36 cellular contexts compared by ENCODE assay signal in genomic region chr2:112322919-112323318, GRCh38.
"Had no signal": no experiment of that assay in that cellular context is flagged by ENCODE, and none has a peak within 500 bp of the region (broad histone marks: within the 10 kb centered on the region; RNA-seq: fewer than 3 reads in every experiment).

No MANE protein-coding gene starts in this region.

- H3K27me3 ChIP-seq: ascending aorta, cardiac muscle cell had no signal

- H3K4me3 ChIP-seq: cardiac muscle cell had no signal

- H3K4me3 Mint-ChIP-seq: activated CD4-positive, alpha-beta memory T cell treated with anti-CD3 and anti-CD28 coated beads, Interleukin-2, amount 10 ng/mL, durations not matched to agents 7 days and 5 days; activated CD4-positive, alpha-beta T cell treated with anti-CD3 and anti-CD28 coated beads for 36 hours; activated CD4-positive, alpha-beta T cell treated with anti-CD3 and anti-CD28 coated beads, Interleukin-2, amount 10 ng/mL, durations not matched to agents 7 days and 5 days; activated CD8-positive, alpha-beta memory T cell treated with anti-CD3 and anti-CD28 coated beads, Interleukin-2, amount 10 ng/mL, durations not matched to agents 7 days and 5 days; activated CD8-positive, alpha-beta T cell treated with anti-CD3 and anti-CD28 coated beads, Interleukin-2, amount 10 ng/mL, durations not matched to agents 7 days and 5 days; activated naive CD4-positive, alpha-beta T cell treated with anti-CD3 and anti-CD28 coated beads, Interleukin-2, amount 10 ng/mL, durations not matched to agents 7 days and 5 days; activated naive CD4-positive, alpha-beta T cell treated with anti-CD3 and anti-CD28 coated beads, Interleukin-2, amount 50 U/mL, for 24 hours; activated naive CD8-positive, alpha-beta T cell; activated naive CD8-positive, alpha-beta T cell treated with anti-CD3 and anti-CD28 coated beads, Interleukin-2, amount 10 ng/mL, durations not matched to agents 7 days and 5 days; activated naive CD8-positive, alpha-beta T cell treated with anti-CD3 and anti-CD28 coated beads, Interleukin-2, amount 50 U/mL, for 24 hours; activated T-cell treated with anti-CD3 and anti-CD28 coated beads, Interleukin-2, amount 50 U/mL, for 24 hours; brain; central memory CD8-positive, alpha-beta T cell; T-helper 1 cell treated with Interleukin-12 subunit alpha and Interleukin-12 subunit beta and Interleukin-4 antibody, amounts not matched to agents 30 μg/mL and 1 μg/mL, for 36 hours; T-helper 2 cell treated with Interferon-gamma antibody and Interleukin-4, amounts not matched to agents 5 μg/mL and 100 μg/mL, for 36 hours; WTC11 had no signal

- H3K4me1 Mint-ChIP-seq: activated CD4-positive, alpha-beta memory T cell treated with anti-CD3 and anti-CD28 coated beads, Interleukin-2, amount 10 ng/mL, durations not matched to agents 7 days and 5 days; activated CD4-positive, alpha-beta T cell treated with anti-CD3 and anti-CD28 coated beads for 36 hours; activated CD4-positive, alpha-beta T cell treated with anti-CD3 and anti-CD28 coated beads, Interleukin-2, amount 10 ng/mL, durations not matched to agents 7 days and 5 days; activated CD8-positive, alpha-beta memory T cell treated with anti-CD3 and anti-CD28 coated beads, Interleukin-2, amount 10 ng/mL, durations not matched to agents 7 days and 5 days; activated naive CD4-positive, alpha-beta T cell treated with anti-CD3 and anti-CD28 coated beads, Interleukin-2, amount 10 ng/mL, durations not matched to agents 7 days and 5 days; activated naive CD4-positive, alpha-beta T cell treated with anti-CD3 and anti-CD28 coated beads, Interleukin-2, amount 50 U/mL, for 24 hours; activated naive CD8-positive, alpha-beta T cell treated with anti-CD3 and anti-CD28 coated beads, Interleukin-2, amount 10 ng/mL, durations not matched to agents 7 days and 5 days; activated naive CD8-positive, alpha-beta T cell treated with anti-CD3 and anti-CD28 coated beads, Interleukin-2, amount 50 U/mL, for 24 hours; brain; central memory CD8-positive, alpha-beta T cell had no signal

- DNase-seq: activated CD4-positive, alpha-beta memory T cell treated with anti-CD3 and anti-CD28 coated beads, Interleukin-2, amount 10 ng/mL, durations not matched to agents 7 days and 5 days; activated CD4-positive, alpha-beta T cell treated with anti-CD3 and anti-CD28 coated beads for 1 hour; activated CD4-positive, alpha-beta T cell treated with anti-CD3 and anti-CD28 coated beads for 36 hours; activated CD4-positive, alpha-beta T cell treated with anti-CD3 and anti-CD28 coated beads for 48 hours; activated CD4-positive, alpha-beta T cell treated with anti-CD3 and anti-CD28 coated beads, Interleukin-2, amount 10 ng/mL, durations not matched to agents 7 days and 5 days; activated CD4-positive, alpha-beta T cell treated with anti-CD3 and anti-CD28 coated beads, Interleukin-2, amount 50 U/mL, for 48 hours; activated CD4-positive, CD25-positive, alpha-beta regulatory T cell; activated CD8-positive, alpha-beta memory T cell treated with anti-CD3 and anti-CD28 coated beads for 24 hours; activated CD8-positive, alpha-beta memory T cell treated with anti-CD3 and anti-CD28 coated beads, Interleukin-2, amount 10 ng/mL, durations not matched to agents 7 days and 5 days; activated CD8-positive, alpha-beta memory T cell treated with anti-CD3 and anti-CD28 coated beads, Interleukin-2, amount 50 U/mL, for 48 hours; activated CD8-positive, alpha-beta T cell treated with anti-CD3 and anti-CD28 coated beads, Interleukin-2, amount 10 ng/mL, durations not matched to agents 7 days and 5 days; activated effector memory CD4-positive, alpha-beta T cell treated with Interleukin-2 at 50 U/mL for 16 hours; activated gamma-delta T cell; activated naive CD4-positive, alpha-beta T cell treated with anti-CD3 and anti-CD28 coated beads, Interleukin-2, amount 10 ng/mL, durations not matched to agents 7 days and 5 days; activated naive CD4-positive, alpha-beta T cell treated with Interleukin-2 at 50 U/mL for 16 hours; activated naive CD8-positive, alpha-beta T cell treated with anti-CD3 and anti-CD28 coated beads, Interleukin-2, amount 10 ng/mL, durations not matched to agents 7 days and 5 days; activated naive CD8-positive, alpha-beta T cell treated with anti-CD3 and anti-CD28 coated beads, Interleukin-2, amount 50 U/mL, for 24 hours; activated T-cell treated with anti-CD3 and anti-CD28 coated beads, Interleukin-2, amount 50 U/mL, for 24 hours; activated T-cell treated with anti-CD3 and anti-CD28 coated beads, Interleukin-2, amount 50 U/mL, for 48 hours; amygdala; anterior cingulate cortex; cerebellar nuclear complex; T-helper 2 cell; T-helper 9 cell; WERI-Rb-1 had no signal

- ATAC-seq: activated CD4-positive, alpha-beta T cell treated with anti-CD3 and anti-CD28 coated beads for 36 hours; activated CD4-positive, CD25-positive, alpha-beta regulatory T cell treated with anti-CD3 and anti-CD28 coated beads, Interleukin-2, amount 50 U/mL, for 24 hours; activated CD8-positive, alpha-beta memory T cell treated with anti-CD3 and anti-CD28 coated beads, Interleukin-2, amount 10 ng/mL, durations not matched to agents 7 days and 5 days; activated CD8-positive, alpha-beta T cell treated with anti-CD3 and anti-CD28 coated beads, Interleukin-2, amount 10 ng/mL, durations not matched to agents 7 days and 5 days; activated naive CD8-positive, alpha-beta T cell treated with anti-CD3 and anti-CD28 coated beads, Interleukin-2, amount 50 U/mL, for 24 hours; WTC11 had no signal

- H3K9me3 Mint-ChIP-seq: activated CD4-positive, alpha-beta memory T cell treated with anti-CD3 and anti-CD28 coated beads, Interleukin-2, amount 10 ng/mL, durations not matched to agents 7 days and 5 days; activated CD4-positive, alpha-beta T cell treated with anti-CD3 and anti-CD28 coated beads, Interleukin-2, amount 10 ng/mL, durations not matched to agents 7 days and 5 days; activated naive CD4-positive, alpha-beta T cell treated with anti-CD3 and anti-CD28 coated beads, Interleukin-2, amount 10 ng/mL, durations not matched to agents 7 days and 5 days; activated naive CD4-positive, alpha-beta T cell treated with anti-CD3 and anti-CD28 coated beads, Interleukin-2, amount 50 U/mL, for 24 hours; activated naive CD8-positive, alpha-beta T cell treated with anti-CD3 and anti-CD28 coated beads, Interleukin-2, amount 50 U/mL, for 24 hours; activated T-cell treated with anti-CD3 and anti-CD28 coated beads, Interleukin-2, amount 50 U/mL, for 24 hours; central memory CD8-positive, alpha-beta T cell; T-helper 2 cell treated with Interferon-gamma antibody and Interleukin-4, amounts not matched to agents 5 μg/mL and 100 μg/mL, for 36 hours had no signal

- H3K27ac ChIP-seq: cardiac muscle cell, WERI-Rb-1 had no signal

- H3K27ac Mint-ChIP-seq: activated CD4-positive, alpha-beta memory T cell treated with anti-CD3 and anti-CD28 coated beads, Interleukin-2, amount 10 ng/mL, durations not matched to agents 7 days and 5 days; activated CD4-positive, alpha-beta T cell treated with anti-CD3 and anti-CD28 coated beads for 36 hours; activated CD4-positive, alpha-beta T cell treated with anti-CD3 and anti-CD28 coated beads, Interleukin-2, amount 10 ng/mL, durations not matched to agents 7 days and 5 days; activated CD8-positive, alpha-beta memory T cell treated with anti-CD3 and anti-CD28 coated beads, Interleukin-2, amount 10 ng/mL, durations not matched to agents 7 days and 5 days; activated CD8-positive, alpha-beta T cell treated with anti-CD3 and anti-CD28 coated beads, Interleukin-2, amount 10 ng/mL, durations not matched to agents 7 days and 5 days; activated naive CD4-positive, alpha-beta T cell treated with anti-CD3 and anti-CD28 coated beads, Interleukin-2, amount 10 ng/mL, durations not matched to agents 7 days and 5 days; activated naive CD4-positive, alpha-beta T cell treated with anti-CD3 and anti-CD28 coated beads, Interleukin-2, amount 50 U/mL, for 24 hours; activated naive CD8-positive, alpha-beta T cell treated with anti-CD3 and anti-CD28 coated beads, Interleukin-2, amount 10 ng/mL, durations not matched to agents 7 days and 5 days; activated naive CD8-positive, alpha-beta T cell treated with anti-CD3 and anti-CD28 coated beads, Interleukin-2, amount 50 U/mL, for 24 hours; activated T-cell treated with anti-CD3 and anti-CD28 coated beads, Interleukin-2, amount 50 U/mL, for 24 hours; activated T-helper 2 cell treated with anti-CD3 and anti-CD28 coated beads, Interferon-gamma antibody, Interleukin-2, Interleukin-4, amounts not matched to agents 10 μg/mL and 5 μg/mL and 100 μg/mL, durations not matched to agents 14 hours and 24 hours and 36 hours; brain; T-helper 1 cell treated with Interleukin-12 subunit alpha and Interleukin-12 subunit beta and Interleukin-4 antibody, amounts not matched to agents 30 μg/mL and 1 μg/mL, for 36 hours; T-helper 2 cell treated with Interferon-gamma antibody and Interleukin-4, amounts not matched to agents 5 μg/mL and 100 μg/mL, for 36 hours; WTC11 had no signal

- H3K27me3 Mint-ChIP-seq: activated CD4-positive, alpha-beta memory T cell treated with anti-CD3 and anti-CD28 coated beads, Interleukin-2, amount 10 ng/mL, durations not matched to agents 7 days and 5 days; activated CD4-positive, alpha-beta T cell treated with anti-CD3 and anti-CD28 coated beads for 36 hours; activated CD4-positive, alpha-beta T cell treated with anti-CD3 and anti-CD28 coated beads, Interleukin-2, amount 10 ng/mL, durations not matched to agents 7 days and 5 days; activated CD8-positive, alpha-beta memory T cell treated with anti-CD3 and anti-CD28 coated beads, Interleukin-2, amount 10 ng/mL, durations not matched to agents 7 days and 5 days; activated naive CD4-positive, alpha-beta T cell treated with anti-CD3 and anti-CD28 coated beads, Interleukin-2, amount 10 ng/mL, durations not matched to agents 7 days and 5 days; activated naive CD4-positive, alpha-beta T cell treated with anti-CD3 and anti-CD28 coated beads, Interleukin-2, amount 50 U/mL, for 24 hours; activated naive CD8-positive, alpha-beta T cell; activated naive CD8-positive, alpha-beta T cell treated with anti-CD3 and anti-CD28 coated beads, Interleukin-2, amount 10 ng/mL, durations not matched to agents 7 days and 5 days; activated naive CD8-positive, alpha-beta T cell treated with anti-CD3 and anti-CD28 coated beads, Interleukin-2, amount 50 U/mL, for 24 hours; activated T-cell treated with anti-CD3 and anti-CD28 coated beads, Interleukin-2, amount 50 U/mL, for 24 hours; brain; central memory CD8-positive, alpha-beta T cell had no signal

- H3K36me3 ChIP-seq: WERI-Rb-1 had no signal

- H3K9me3 ChIP-seq: ascending aorta had no signal
